ENCODE assay signal across 17 cellular contexts in the genomic region with DNA sequence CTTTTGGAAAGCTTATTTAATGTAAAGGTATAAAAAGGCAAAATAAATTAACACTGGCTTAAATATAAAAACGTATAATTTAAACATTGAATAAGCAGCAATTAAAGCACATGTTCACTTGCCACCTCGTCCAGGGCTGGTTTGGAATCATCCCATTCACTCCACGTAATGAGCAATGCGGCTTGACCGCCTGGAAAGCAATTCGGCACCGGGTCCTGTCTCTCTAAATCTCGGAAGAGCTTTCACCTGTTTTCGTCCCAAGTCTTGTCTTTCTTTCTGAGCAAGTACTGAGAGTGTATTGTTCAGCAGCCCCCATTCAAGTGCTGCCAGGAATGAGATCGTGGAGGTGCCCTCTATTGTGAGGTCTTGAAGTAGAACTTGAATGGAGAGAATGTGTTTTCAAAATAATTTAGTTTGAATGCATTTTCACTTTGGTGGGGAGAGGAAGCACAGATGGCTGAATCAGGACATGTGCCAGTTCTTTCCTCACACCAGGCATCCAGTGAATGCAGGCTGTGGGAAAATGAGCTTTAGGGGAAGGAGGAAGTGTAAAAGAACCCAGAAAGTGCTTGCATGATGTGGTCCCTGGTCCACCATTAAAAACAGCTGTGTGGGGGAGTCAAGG.
DNase-seq lines count a peak whose midpoint lies in the region; ATAC-seq and TF ChIP-seq lines count a peak whose summit lies in the region.
"Had no signal": no experiment of that assay in that cellular context is flagged by ENCODE, and none has a peak within 500 bp of the region (broad histone marks: within the 10 kb centered on the region; RNA-seq: fewer than 3 reads in every experiment).

No MANE protein-coding gene starts in this region.

- intact Hi-C loops in PC-9 (cut with micrococcal nuclease; ENCODE audit: unreplicated experiment) (no loop called here), A673 (cut with micrococcal nuclease; ENCODE audit: unreplicated experiment) (loop anchor here (5.0 kb wide), 1 partner anchor 169 kb away; no protein-coding TSS in a partner anchor)

- H3K4me2 ChIP-seq in BLaER1 treated with 17β-estradiol and CSF1 and Interleukin-3, amounts not matched to agents 10 nM and 100 nM = peak overlapping the region; percentile 73 to 94 (median 84)
- H3K4me2 ChIP-seq in PC-9 = no peak overlapping the region
- H3K4me2 ChIP-seq: smooth muscle cell had no signal

- peaks cover 50 to 86% (median 54%) of the 10 kb centered on the region in 10 experiments for H3K4me1 ChIP-seq in BLaER1 treated with 17β-estradiol and CSF1 and Interleukin-3, amounts not matched to agents 10 nM and 100 nM
- H3K4me1 ChIP-seq in PC-9 (replicated peaks; ENCODE audit: insufficient read depth) (no peaks in the 10 kb centered on the region), A673 (ENCODE audit: insufficient read depth, low read length, poor library complexity, severe bottlenecking) (no peaks in the 10 kb centered on the region)

- peak overlapping the region in 3 of 11 experiments; percentile 2 to 39 (median 19); a peak in 2 of 22 replicates for H3K9ac ChIP-seq in BLaER1 treated with 17β-estradiol and CSF1 and Interleukin-3, amounts not matched to agents 10 nM and 100 nM

- peak overlapping the region in 6 of 11 experiments; percentile 20 to 53 (median 44); a peak in 8 of 22 replicates for H3K27ac ChIP-seq in BLaER1 treated with 17β-estradiol and CSF1 and Interleukin-3, amounts not matched to agents 10 nM and 100 nM
- H3K27ac ChIP-seq in PC-9 (no peak overlapping the region), A673 (ENCODE audit: low read depth, low read length, poor library complexity, severe bottlenecking) (no peak overlapping the region)
- H3K27ac ChIP-seq: brain microvascular endothelial cell, thoracic aorta had no signal

- H3K4me1 Mint-ChIP-seq in neural crest cell = peaks cover 39% of the 10 kb centered on the region

- H3K36me3 ChIP-seq in BLaER1 treated with 17β-estradiol and CSF1 and Interleukin-3, amounts not matched to agents 10 nM and 100 nM = no peaks in the 10 kb centered on the region
- no peaks in the 10 kb centered on the region for H3K36me3 ChIP-seq in PC-9 (ENCODE audit: low read depth)
- no peaks in the 10 kb centered on the region for H3K36me3 ChIP-seq in A673 (ENCODE audit: insufficient read depth, low read length, poor library complexity, severe bottlenecking)
- H3K36me3 ChIP-seq: brain microvascular endothelial cell, thoracic aorta had no signal

- H3K9me3 ChIP-seq in BLaER1 treated with 17β-estradiol and CSF1 and Interleukin-3, amounts not matched to agents 10 nM and 100 nM (replicated peaks in 1 of 11) = no peaks in the 10 kb centered on the region
- H3K9me3 ChIP-seq in PC-9 (ENCODE audit: insufficient read depth, low read depth) (no peaks in the 10 kb centered on the region), A673 (ENCODE audit: low read depth, low read length, poor library complexity, severe bottlenecking) (no peaks in the 10 kb centered on the region)
- H3K9me3 ChIP-seq: thoracic aorta had no signal

- no peaks in the 10 kb centered on the region for H4K20me1 ChIP-seq in BLaER1 treated with 17β-estradiol and CSF1 and Interleukin-3, amounts not matched to agents 10 nM and 100 nM
- no peaks in the 10 kb centered on the region for H4K20me1 ChIP-seq in PC-9 (ENCODE audit: insufficient read depth)

- H3K4me3 ChIP-seq in BLaER1 treated with 17β-estradiol and CSF1 and Interleukin-3, amounts not matched to agents 10 nM and 100 nM = peak overlapping the region in 5 of 10 experiments; percentile 1 to 40 (median 24); a peak in 3 of 20 replicates
- H3K4me3 ChIP-seq in PC-9 (no peak overlapping the region), A673 (ENCODE audit: low read depth, low read length, poor library complexity, severe bottlenecking) (no peak overlapping the region)
- H3K4me3 ChIP-seq: smooth muscle cell, thoracic aorta had no signal

- H3F3A ChIP-seq in PC-9 (ENCODE audit: insufficient read depth, low read depth) = no peaks in the 10 kb centered on the region

- H3K9me3 Mint-ChIP-seq in neural crest cell = no peaks in the 10 kb centered on the region
- H3K9me3 Mint-ChIP-seq: activated naive CD4-positive, alpha-beta T cell treated with anti-CD3 and anti-CD28 coated beads for 36 hours; mesothelial cell of epicardium had no signal

- DNase-seq in PC-9 (no peak), epidermal melanocyte (ENCODE audit: insufficient read length, low spot score) (peak; percentile 32), neural crest cell (ENCODE audit: low read depth, low spot score) (no peak), dermis blood vessel endothelial cell (no peak), A673 (ENCODE audit: low spot score) (no peak), NCI-H1694 (lab: John Stamatoyannopoulos, UW) (no peak)
- DNase-seq: activated naive CD4-positive, alpha-beta T cell treated with anti-CD3 and anti-CD28 coated beads for 36 hours; brain microvascular endothelial cell; effector CD4-positive, alpha-beta T cell; GDM1; NCI-H2081 treated with DMSO at 0.1 percent for 48 hours had no signal

- CTCF ChIA-PET in PC-9 (lab: Charles Lee) = no interaction called here
- CTCF ChIA-PET in A673 (lab: Charles Lee) = interaction anchor here (1.7 kb wide), 1 partner anchor 170 kb away, joined by 4 read pairs; no protein-coding TSS in a partner anchor

- TF ChIP-seq CTCF in PC-9 (conservative IDR thresholded peaks at IDR 0.05) = no peak
- no peak for TF ChIP-seq CTCF in neural crest cell (conservative IDR thresholded peaks at IDR 0.05)
- no peak for TF ChIP-seq CTCF in A673 (conservative IDR thresholded peaks at IDR 0.05; ENCODE audit: low read depth, low read length)

- peak overlapping the region; percentile 22 for H3K27ac Mint-ChIP-seq in neural crest cell (ENCODE audit: unreplicated experiment)
- H3K27ac Mint-ChIP-seq: activated naive CD4-positive, alpha-beta T cell treated with anti-CD3 and anti-CD28 coated beads for 36 hours; mesothelial cell of epicardium had no signal

- H3K27me3 ChIP-seq in BLaER1 treated with 17β-estradiol and CSF1 and Interleukin-3, amounts not matched to agents 10 nM and 100 nM = no peaks in the 10 kb centered on the region
- H3K27me3 ChIP-seq in PC-9 (ENCODE audit: insufficient read depth, low read depth) (no peaks in the 10 kb centered on the region), A673 (replicated peaks; ENCODE audit: insufficient read depth, low read depth, low read length, poor library complexity) (peaks cover 24% of the 10 kb centered on the region)
- H3K27me3 ChIP-seq: brain microvascular endothelial cell had no signal

- no TSS peak for BruUV-seq in PC-9 (replicated peaks; lab: Mats Ljungman, UMichigan)
- BruUV-seq in A673 (replicated peaks; lab: Mats Ljungman, UMichigan) = no TSS peak

- POLR2A ChIA-PET in PC-9 (lab: Charles Lee; ENCODE audit: unreplicated experiment) (no interaction called here), A673 (lab: Charles Lee; ENCODE audit: low non-redundant PET) (no interaction called here)

- no peak for ATAC-seq in GM21619 (IDR thresholded peaks at IDR 0.05; ENCODE audit: unreplicated experiment)
- ATAC-seq: Panc1 had no signal

- peak overlapping the region; percentile 49; the same call in 1 of the 2 replicates for H2AFZ ChIP-seq in PC-9

- H3K36me3 Mint-ChIP-seq in neural crest cell (ENCODE audit: low read depth) = no peaks in the 10 kb centered on the region
- H3K36me3 Mint-ChIP-seq: mesothelial cell of epicardium had no signal

- no peak overlapping the region for H3K4me3 Mint-ChIP-seq in neural crest cell
- H3K4me3 Mint-ChIP-seq: activated naive CD4-positive, alpha-beta T cell treated with anti-CD3 and anti-CD28 coated beads for 36 hours; mesothelial cell of epicardium had no signal

- no peaks in the 10 kb centered on the region for H3K27me3 Mint-ChIP-seq in neural crest cell (ENCODE audit: low read depth)

- H3K79me2 ChIP-seq in PC-9 (ENCODE audit: low read depth) = no peaks in the 10 kb centered on the region

- H3K9me2 ChIP-seq in PC-9 (ENCODE audit: insufficient read depth) = no peaks in the 10 kb centered on the region

Comparison
In these comparisons a context has a peak if more than half of its experiments do, and no peak if none do; other contexts are left out.
1. H3K27ac ChIP-seq: peak in BLaER1 treated with 17β-estradiol and CSF1 and Interleukin-3, amounts not matched to agents 10 nM and 100 nM (6 of 11); none in PC-9 (single experiment) and A673 (single experiment).